1 cellular context compared by ENCODE assay signal in genomic region chr17:56510554-56511342, GRCh38.
TF ChIP-seq lines count a peak whose summit lies in the region.

No MANE protein-coding gene starts in this region.

TF ChIP-seq in H1, 55 proteins besides CTCF, POLR2A, EP300 and RAD21:
- TF ChIP-seq PHF8 (conservative IDR thresholded peaks at IDR 0.05; ENCODE audit: low read depth, low read length): no peak
- TF ChIP-seq JUND (IDR thresholded peaks at IDR 0.05; ENCODE audit: low read length): no peak
- TF ChIP-seq POLR2AphosphoS5 (IDR thresholded peaks at IDR 0.05; ENCODE audit: low read depth, low read length): no peak
- TF ChIP-seq POU5F1 (IDR thresholded peaks at IDR 0.05; ENCODE audit: low read depth, low read length): no peak
- TF ChIP-seq CBX8 (IDR thresholded peaks at IDR 0.05; ENCODE audit: borderline replicate concordance, low read depth, low read length): no peak
- no peak for TF ChIP-seq CTBP2 (IDR thresholded peaks at IDR 0.05; ENCODE audit: borderline replicate concordance, insufficient read depth, insufficient read length, low read length)
- no peak for TF ChIP-seq CEBPB (IDR thresholded peaks at IDR 0.05; ENCODE audit: low read depth, low read length)
- no peak for TF ChIP-seq E2F6 (IDR thresholded peaks at IDR 0.05)
- TF ChIP-seq TAF1 (IDR thresholded peaks at IDR 0.05; ENCODE audit: low read depth, low read length): no peak
- no peak for TF ChIP-seq BACH1 (IDR thresholded peaks at IDR 0.05; ENCODE audit: low read length)
- TF ChIP-seq CHD1 (IDR thresholded peaks at IDR 0.05; ENCODE audit: low read depth, low read length): no peak
- TF ChIP-seq SRF (IDR thresholded peaks at IDR 0.05; ENCODE audit: low read depth, low read length): no peak
- TF ChIP-seq CHD7 (IDR thresholded peaks at IDR 0.05; ENCODE audit: insufficient replicate concordance, low read length): no peak
- no peak for TF ChIP-seq SIRT6 (IDR thresholded peaks at IDR 0.05; ENCODE audit: low read length)
- TF ChIP-seq JUN (IDR thresholded peaks at IDR 0.05; ENCODE audit: low read depth, low read length): no peak
- no peak for TF ChIP-seq RXRA (IDR thresholded peaks at IDR 0.05; ENCODE audit: insufficient read depth, low read depth, low read length)
